Comparison of ENCODE assay signal across 1 cellular context in genomic region chr18:13545514-13545913, GRCh38.
TF ChIP-seq lines count a peak whose summit lies in the region.

No MANE protein-coding gene starts in this region.

TF ChIP-seq in HepG2, 621 proteins besides CTCF, POLR2A, EP300 and RAD21 (continued from another document):
- no peak for TF ChIP-seq HMGXB3 (CRISPR knock-in tag; IDR thresholded peaks at IDR 0.05; ENCODE audit: borderline replicate concordance)
- no peak for TF ChIP-seq ZNF224 (CRISPR knock-in tag; IDR thresholded peaks at IDR 0.05)
- TF ChIP-seq ZNF670 (CRISPR knock-in tag; IDR thresholded peaks at IDR 0.05; ENCODE audit: borderline replicate concordance), result no peak
- no peak for TF ChIP-seq ZNF646 (CRISPR knock-in tag; IDR thresholded peaks at IDR 0.05)
- TF ChIP-seq MTA1 (CRISPR knock-in tag; IDR thresholded peaks at IDR 0.05; ENCODE audit: borderline replicate concordance), result no peak
- TF ChIP-seq ZNF264 (CRISPR knock-in tag; IDR thresholded peaks at IDR 0.05), result no peak
- no peak for TF ChIP-seq POGZ (CRISPR knock-in tag; IDR thresholded peaks at IDR 0.05)
- TF ChIP-seq NFIB (CRISPR knock-in tag; IDR thresholded peaks at IDR 0.05; ENCODE audit: borderline replicate concordance), result no peak
- TF ChIP-seq ZNF547 (CRISPR knock-in tag; IDR thresholded peaks at IDR 0.05), result no peak
- no peak for TF ChIP-seq ZNF367 (CRISPR knock-in tag; IDR thresholded peaks at IDR 0.05; ENCODE audit: borderline replicate concordance)
